ENCODE assay signal across 12 cellular contexts in genomic region chr10:43401627-43402026, GRCh38. TPM values are rescaled to one million over a fixed set of nuclear protein-coding genes. Genes with fewer than 3 reads are reported as not detected.
DNase-seq lines count a peak whose midpoint lies in the region; ATAC-seq, FAIRE-seq and TF ChIP-seq lines count a peak whose summit lies in the region.
"Had no signal": no experiment of that assay in that cellular context is flagged by ENCODE, and none has a peak within 500 bp of the region (broad histone marks: within the 10 kb centered on the region; RNA-seq: fewer than 3 reads in every experiment).

No MANE protein-coding gene starts in this region.

- H3K9me3 ChIP-seq in Panc1 (ENCODE audit: control insufficient read depth, insufficient read depth, low read depth, low read length) (no peaks in the 10 kb centered on the region), endothelial cell of umbilical vein (replicated peaks; ENCODE audit: control insufficient read depth, insufficient read depth, low read length) (no peaks in the 10 kb centered on the region), small intestine (ENCODE audit: control insufficient read depth, low read depth) (no peaks in the 10 kb centered on the region), upper lobe of left lung (no peaks in the 10 kb centered on the region), kidney (ENCODE audit: control insufficient read depth in 1 of 2, low read length in 2 of 2) (no peaks in the 10 kb centered on the region)
- H3K9me3 ChIP-seq: BE2C had no signal

- DNase-seq in activated T-cell treated with anti-CD3 and anti-CD28 coated beads, Interleukin-2, amount 50 U/mL, for 72 hours, result no peak
- DNase-seq in activated T-cell treated with anti-CD3 and anti-CD28 coated beads, Interleukin-2, amount 50 U/mL, for 48 hours, result no peak
- no peak for DNase-seq in Panc1 (ENCODE audit: low read depth, low spot score)
- DNase-seq in endothelial cell of umbilical vein (ENCODE audit: low read depth, low spot score), result peak; percentile 10
- no peak for DNase-seq in small intestine
- DNase-seq in upper lobe of left lung, result no peak
- no peak for DNase-seq in kidney
- DNase-seq in amniotic stem cell (lab: John Stamatoyannopoulos, UW), result no peak
- DNase-seq: BE2C; effector CD4-positive, alpha-beta T cell; kidney glomerular epithelial cell had no signal

- no peak for TF ChIP-seq POLR2A in endothelial cell of umbilical vein (IDR thresholded peaks at IDR 0.05; ENCODE audit: low read depth, low read length)
- TF ChIP-seq POLR2A in upper lobe of left lung (IDR thresholded peaks at IDR 0.05), result no peak

- WGBS in small intestine, 3 donors, result 57 to 82% (median 60%) methylated on average over 2 of the region's 2 CpGs
- 89 to 100% methylated on average over 2 of the region's 2 CpGs for WGBS in upper lobe of left lung, 2 donors

- peaks cover 5% of the 10 kb centered on the region for H4K20me1 ChIP-seq in endothelial cell of umbilical vein (replicated peaks; ENCODE audit: control insufficient read depth, extremely low read depth, insufficient read depth, low read length)

- dilution Hi-C loops in endothelial cell of umbilical vein (cut with MboI; ENCODE audit: extremely low pct_ligation_motif_present, low sequenced_read_pairs), result no loop called here

- peaks cover 78% of the 10 kb centered on the region for H3K4me1 Mint-ChIP-seq in activated T-cell treated with anti-CD3 and anti-CD28 coated beads, Interleukin-2, amount 50 U/mL, for 72 hours (ENCODE audit: low read depth)

- H3K9ac ChIP-seq in endothelial cell of umbilical vein (replicated peaks; ENCODE audit: extremely low read depth, insufficient read depth, low read length) (no peak overlapping the region), kidney (ENCODE audit: low read length in 2 of 2) (no peak overlapping the region)

- H3K9me1 ChIP-seq in endothelial cell of umbilical vein (replicated peaks; ENCODE audit: control insufficient read depth, extremely low read depth, insufficient read depth, low read length), result no peaks in the 10 kb centered on the region

- in situ Hi-C loops in Panc1 (cut with HindIII; ENCODE audit: low pct_unique_long_range_greater_than_20kb, low sequenced_read_pairs), result no loop called here

- ATAC-seq in activated T-cell treated with anti-CD3 and anti-CD28 coated beads, Interleukin-2, amount 50 U/mL, for 72 hours (replicated peaks in 1 of 2), result no peak
- ATAC-seq in Panc1 (no peak), upper lobe of left lung (ENCODE audit: low FRiP score in 2 of 2) (no peak)

- H3K27ac Mint-ChIP-seq in activated T-cell treated with anti-CD3 and anti-CD28 coated beads, Interleukin-2, amount 50 U/mL, for 72 hours, result peak overlapping the region; percentile 99

- no peaks in the 10 kb centered on the region for H3K9me3 Mint-ChIP-seq in activated T-cell treated with anti-CD3 and anti-CD28 coated beads, Interleukin-2, amount 50 U/mL, for 72 hours

- H3K79me2 ChIP-seq in endothelial cell of umbilical vein (ENCODE audit: control insufficient read depth, insufficient read depth, low read length), result peaks cover 94% of the 10 kb centered on the region

- peak overlapping the region; percentile 94 to 100 for H3K4me3 Mint-ChIP-seq in activated T-cell treated with anti-CD3 and anti-CD28 coated beads, Interleukin-2, amount 50 U/mL, for 72 hours

- no peak for TF ChIP-seq EP300 in upper lobe of left lung (IDR thresholded peaks at IDR 0.05)

- CTCF ChIA-PET in Panc1 (lab: Charles Lee), result interaction anchor here (0.6 kb wide), 1 partner anchor 22 kb away, joined by 3 read pairs; no protein-coding TSS in a partner anchor
- CTCF ChIA-PET in endothelial cell of umbilical vein (lab: Charles Lee), result interaction anchor here (1.3 kb wide), 1 partner anchor 11 kb away, joined by 3 read pairs; no protein-coding TSS in a partner anchor

- no peak for FAIRE-seq in endothelial cell of umbilical vein (lab: Jason Lieb, UNC)
- no peak for FAIRE-seq in small intestine (lab: Jason Lieb, UNC)
- FAIRE-seq in kidney (lab: Jason Lieb, UNC), result no peak

- no peaks in the 10 kb centered on the region for H3K27me3 Mint-ChIP-seq in activated T-cell treated with anti-CD3 and anti-CD28 coated beads, Interleukin-2, amount 50 U/mL, for 72 hours (ENCODE audit: low read depth)

- BruUV-seq in Panc1 (replicated peaks; lab: Mats Ljungman, UMichigan) (no TSS peak), endothelial cell of umbilical vein (replicated peaks; lab: Mats Ljungman, UMichigan) (no TSS peak)

- TF ChIP-seq CTCF in Panc1 (IDR thresholded peaks at IDR 0.05) (no peak), endothelial cell of umbilical vein (IDR thresholded peaks at IDR 0.05; ENCODE audit: extremely low read depth in 1 of 2, insufficient read depth in 1 of 2, low read depth in 1 of 2, low read length in 2 of 2) (no peak), upper lobe of left lung (IDR thresholded peaks at IDR 0.05) (no peak), kidney (IDR thresholded peaks at IDR 0.05; ENCODE audit: borderline replicate concordance, extremely low read depth, insufficient read depth) (no peak)

- peaks cover 19 to 35% of the 10 kb centered on the region in 2 donors for H3K36me3 Mint-ChIP-seq in activated T-cell treated with anti-CD3 and anti-CD28 coated beads, Interleukin-2, amount 50 U/mL, for 72 hours (ENCODE audit: insufficient read depth in 2 of 2)

- peak overlapping the region in 1 of 2 experiments; percentile 9; a peak in 1 of 4 replicates for H3K4me3 ChIP-seq in Panc1 (ENCODE audit: low read depth in 2 of 2, low read length in 2 of 2)
- no peak overlapping the region for H3K4me3 ChIP-seq in endothelial cell of umbilical vein (replicated peaks in 1 of 3; ENCODE audit: insufficient read depth in 1 of 3, low read depth in 1 of 3, low read length in 3 of 3)
- no peak overlapping the region for H3K4me3 ChIP-seq in small intestine (ENCODE audit: low read depth in 1 of 2, low read length in 2 of 2)
- H3K4me3 ChIP-seq in upper lobe of left lung, result no peak overlapping the region
- no peak overlapping the region for H3K4me3 ChIP-seq in kidney (ENCODE audit: low read length in 2 of 2)

- H3K36me3 ChIP-seq in Panc1 (ENCODE audit: control insufficient read depth, insufficient read depth, low read length), result peaks cover 5% of the 10 kb centered on the region
- H3K36me3 ChIP-seq in endothelial cell of umbilical vein (ENCODE audit: control insufficient read depth in 2 of 2, extremely low read depth in 1 of 2, insufficient read depth in 2 of 2, low read length in 2 of 2), result peaks cover 0 to 2% of the 10 kb centered on the region in 2 experiments
- H3K36me3 ChIP-seq in small intestine (ENCODE audit: control insufficient read depth in 2 of 2, insufficient read depth in 2 of 2, low read length in 2 of 2), result peaks cover 0 to 2% of the 10 kb centered on the region in 2 donors
- peaks cover 0 to 31% (median 2%) of the 10 kb centered on the region in 4 donors for H3K36me3 ChIP-seq in upper lobe of left lung
- peaks cover 0 to 3% of the 10 kb centered on the region in 2 donors for H3K36me3 ChIP-seq in kidney (ENCODE audit: control insufficient read depth in 1 of 2, insufficient read depth in 2 of 2, low read length in 2 of 2)

- intact Hi-C loops in Panc1 (cut with micrococcal nuclease; ENCODE audit: unreplicated experiment) (no loop called here), endothelial cell of umbilical vein (cut with micrococcal nuclease) (no loop called here), kidney (cut with DNase I) (no loop called here)

- H3K27me3 ChIP-seq in Panc1 (ENCODE audit: control insufficient read depth, insufficient read depth, low read length), result no peaks in the 10 kb centered on the region
- H3K27me3 ChIP-seq in endothelial cell of umbilical vein (ENCODE audit: control insufficient read depth in 2 of 2, insufficient read depth in 2 of 2, low read length in 2 of 2), result no peaks in the 10 kb centered on the region
- no peaks in the 10 kb centered on the region for H3K27me3 ChIP-seq in small intestine (ENCODE audit: control insufficient read depth in 2 of 2, insufficient read depth in 2 of 2, low read length in 2 of 2)
- H3K27me3 ChIP-seq in upper lobe of left lung, result no peaks in the 10 kb centered on the region
- H3K27me3 ChIP-seq: BE2C had no signal

- H3K4me2 ChIP-seq in endothelial cell of umbilical vein (ENCODE audit: insufficient read depth, low read length), result peak overlapping the region; percentile 12

- H2AFZ ChIP-seq in endothelial cell of umbilical vein (ENCODE audit: low read depth, low read length), result no peak overlapping the region

- H3K4me1 ChIP-seq in Panc1 (ENCODE audit: control insufficient read depth, insufficient read depth, low read length) (peaks cover 57% of the 10 kb centered on the region), endothelial cell of umbilical vein (ENCODE audit: control insufficient read depth, extremely low read depth, insufficient read depth, low read length) (peaks cover 53% of the 10 kb centered on the region), small intestine (ENCODE audit: control insufficient read depth in 2 of 2, insufficient read depth in 1 of 2, low read depth in 1 of 2, low read length in 1 of 2) (peaks cover 13 to 29% of the 10 kb centered on the region in 2 donors), upper lobe of left lung (peaks cover 76 to 91% (median 88%) of the 10 kb centered on the region in 4 donors), kidney (ENCODE audit: control insufficient read depth in 1 of 2, insufficient read depth in 1 of 2, low read depth in 1 of 2, low read length in 2 of 2) (peaks cover 18 to 22% of the 10 kb centered on the region in 2 donors)
- H3K4me1 ChIP-seq: BE2C had no signal

- H3K27ac ChIP-seq in Panc1 (ENCODE audit: low read length) (peak overlapping the region; percentile 76), endothelial cell of umbilical vein (ENCODE audit: insufficient read depth, low read depth, low read length) (peak overlapping the region; percentile 7), small intestine (ENCODE audit: low read depth in 1 of 2, low read length in 1 of 2) (peak overlapping the region; percentile 0 to 24), upper lobe of left lung (peak overlapping the region in 1 of 4 donors; percentile 68), kidney (ENCODE audit: low read depth in 2 of 2, low read length in 2 of 2) (no peak overlapping the region)

- POLR2A ChIA-PET in Panc1 (lab: Charles Lee), result no interaction called here
- POLR2A ChIA-PET in endothelial cell of umbilical vein (lab: Charles Lee), result no interaction called here

RNA-seq across cellular contexts. Expression of gene HNRNPF, which starts 7.4 kb away (rescaled TPM):
- 100 to 1,000 TPM; 412 to 475 TPM for total RNA-seq in activated T-cell treated with anti-CD3 and anti-CD28 coated beads, Interleukin-2, amount 50 U/mL, for 72 hours
- 466 TPM for total RNA-seq in Panc1 (2021; ENCODE audit: unreplicated experiment)
- 374 TPM for polyA plus RNA-seq in Panc1 (2012; ENCODE audit: insufficient read length)
- total RNA-seq in endothelial cell of umbilical vein, result 215 and 230 TPM in 2 replicates
- polyA plus RNA-seq in endothelial cell of umbilical vein, result 126 and 144 TPM in 2 replicates
- polyA plus RNA-seq in endothelial cell of umbilical vein (2011; cell fraction: cytosol; rRNA removed), result 163 and 177 TPM in 2 replicates
- polyA plus RNA-seq in endothelial cell of umbilical vein (2011; cell fraction: nucleus; rRNA removed), result 125 and 146 TPM in 2 replicates
- polyA plus RNA-seq in endothelial cell of umbilical vein (2012), result 152 and 181 TPM in 2 replicates
- polyA minus RNA-seq in endothelial cell of umbilical vein, result 192 and 223 TPM in 2 replicates
- polyA minus RNA-seq in endothelial cell of umbilical vein (2011; cell fraction: cytosol; rRNA and poly(A)+ RNA removed), result 119 TPM
- 38.1 and 40.2 TPM in 2 replicates for polyA minus RNA-seq in endothelial cell of umbilical vein (2011; cell fraction: nucleus; rRNA and poly(A)+ RNA removed)
- polyA plus RNA-seq in small intestine, result 100 to 1,000 TPM; 138 to 194 (median 158) TPM
- total RNA-seq in upper lobe of left lung, result 100 to 1,000 TPM in 5 of 6 donors, 10 to 100 TPM in 1; 80.7 to 225 (median 177) TPM
- total RNA-seq in kidney, result 190 TPM
- polyA plus RNA-seq in kidney (ENCODE audit: insufficient read depth, low read depth, low replicate concordance), result 74.0 TPM

RNA-seq across cellular contexts. Expression of gene FXYD4, which starts 30.2 kb away (rescaled TPM):
- total RNA-seq in activated T-cell treated with anti-CD3 and anti-CD28 coated beads, Interleukin-2, amount 50 U/mL, for 72 hours, result not detected
- total RNA-seq in Panc1 (2021; ENCODE audit: unreplicated experiment) (not detected), endothelial cell of umbilical vein (not detected in 2 replicates), upper lobe of left lung (1 to 10 TPM in 3 of 6 donors, not detected in 3; 2.5 to 4.0 (median 2.7) TPM), kidney (109 TPM)
- not detected for polyA plus RNA-seq in Panc1 (2012; ENCODE audit: insufficient read length)
- polyA plus RNA-seq in endothelial cell of umbilical vein (not detected in 2 replicates), small intestine (under 1 TPM in 1 of 3 donors, not detected in 2; 0.10 TPM), kidney (ENCODE audit: insufficient read depth, low read depth, low replicate concordance) (392 TPM)
- not detected in 2 replicates for polyA plus RNA-seq in endothelial cell of umbilical vein (2011; cell fraction: cytosol; rRNA removed)
- not detected in 2 replicates for polyA plus RNA-seq in endothelial cell of umbilical vein (2011; cell fraction: nucleus; rRNA removed)
- polyA plus RNA-seq in endothelial cell of umbilical vein (2012), result not detected in 2 replicates
- polyA minus RNA-seq in endothelial cell of umbilical vein, result not detected in 2 replicates
- polyA minus RNA-seq in endothelial cell of umbilical vein (2011; cell fraction: cytosol; rRNA and poly(A)+ RNA removed), result not detected
- polyA minus RNA-seq in endothelial cell of umbilical vein (2011; cell fraction: nucleus; rRNA and poly(A)+ RNA removed), result not detected in 2 replicates
- total RNA-seq: renal cortical epithelial cell had no signal

RNA-seq across cellular contexts. Expression of gene ZNF487, which starts 35.3 kb away (rescaled TPM):
- total RNA-seq in activated T-cell treated with anti-CD3 and anti-CD28 coated beads, Interleukin-2, amount 50 U/mL, for 72 hours, result 1 to 10 TPM; 2.9 to 3.6 TPM
- total RNA-seq in Panc1 (2021; ENCODE audit: unreplicated experiment) (7.6 TPM), endothelial cell of umbilical vein (2.6 and 3.0 TPM in 2 replicates), upper lobe of left lung (10 to 100 TPM in 3 of 6 donors, 1 to 10 TPM in 3; 4.5 to 25.0 (median 11.0) TPM), kidney (7.1 TPM)
- 6.6 TPM for polyA plus RNA-seq in Panc1 (2012; ENCODE audit: insufficient read length)
- polyA plus RNA-seq in endothelial cell of umbilical vein (2.1 and 24.0 TPM in 2 replicates), small intestine (10 to 100 TPM in 2 of 3 donors, 1 to 10 TPM in 1; 5.0 to 17.4 (median 11.3) TPM), kidney (ENCODE audit: insufficient read depth, low read depth, low replicate concordance) (9.7 TPM)
- 2.7 and 2.9 TPM in 2 replicates for polyA plus RNA-seq in endothelial cell of umbilical vein (2011; cell fraction: cytosol; rRNA removed)
- polyA plus RNA-seq in endothelial cell of umbilical vein (2011; cell fraction: nucleus; rRNA removed), result 2.3 and 3.4 TPM in 2 replicates
- 2.3 and 3.3 TPM in 2 replicates for polyA plus RNA-seq in endothelial cell of umbilical vein (2012)
- 1.0 and 2.4 TPM in 2 replicates for polyA minus RNA-seq in endothelial cell of umbilical vein
- polyA minus RNA-seq in endothelial cell of umbilical vein (2011; cell fraction: cytosol; rRNA and poly(A)+ RNA removed), result 2.6 TPM
- polyA minus RNA-seq in endothelial cell of umbilical vein (2011; cell fraction: nucleus; rRNA and poly(A)+ RNA removed), result 2.5 and 3.3 TPM in 2 replicates

Comparison
In these comparisons a context has a peak if more than half of its experiments do, and no peak if none do; other contexts are left out.
1. H3K27ac ChIP-seq: peak in Panc1 (single experiment), endothelial cell of umbilical vein (single experiment) and small intestine (2 of 2); none in kidney (0 of 2).
2. RNA of gene FXYD4, which starts 30.2 kb away (total RNA-seq): 109 TPM in kidney (single experiment); 2.5 to 4.0 TPM in upper lobe of left lung, not detected in Panc1 (single experiment), not detected in activated T-cell treated with anti-CD3 and anti-CD28 coated beads, Interleukin-2, amount 50 U/mL, for 72 hours and not detected in endothelial cell of umbilical vein; every median in the first group is over 10 times any median in the second.